1 cellular context compared by ENCODE assay signal in genomic region chr9:133490201-133490681, GRCh38.
TF ChIP-seq lines count a peak whose summit lies in the region.

No MANE protein-coding gene starts in this region.

TF ChIP-seq in HepG2, 621 proteins besides CTCF, POLR2A, EP300 and RAD21:
- TF ChIP-seq CBX2 (IDR thresholded peaks at IDR 0.05; ENCODE audit: low read depth, low read length) (no peak), CBX2 (CRISPR knock-in tag; IDR thresholded peaks at IDR 0.05; ENCODE audit: low read depth) (no peak), STAG1 (CRISPR knock-in tag; IDR thresholded peaks at IDR 0.05) (peak; percentile 41), DDIT3 (CRISPR knock-in tag; IDR thresholded peaks at IDR 0.05) (no peak), RBM39 (IDR thresholded peaks at IDR 0.05; ENCODE audit: low read depth, low read length, poor library complexity, severe bottlenecking) (no peak)
